18 cellular contexts compared by ENCODE assay signal in genomic region chr11:62013266-62014157, GRCh38. TPM values are rescaled to one million over a fixed set of nuclear protein-coding genes. Genes with fewer than 3 reads are reported as not detected.
DNase-seq lines count a peak whose midpoint lies in the region; ATAC-seq, FAIRE-seq and TF ChIP-seq lines count a peak whose summit lies in the region.
"Had no signal": no experiment of that assay in that cellular context is flagged by ENCODE, and none has a peak within 500 bp of the region (broad histone marks: within the 10 kb centered on the region; RNA-seq: fewer than 3 reads in every experiment).

No MANE protein-coding gene starts in this region.

- intact Hi-C loops in ovary (cut with DNase I), result no loop called here

- TF ChIP-seq CTCF in H1 (IDR thresholded peaks at IDR 0.05; ENCODE audit: control extremely low read depth in 1 of 3, insufficient read depth in 1 of 3, low read depth in 1 of 3, low read length in 3 of 3) (no peak), osteoblast (IDR thresholded peaks at IDR 0.05; ENCODE audit: extremely low read depth, low read depth, low read length) (no peak), ovary (IDR thresholded peaks at IDR 0.05) (no peak)

- H3K4me3 ChIP-seq in MG63, result no peak overlapping the region
- H3K4me3 ChIP-seq in H1 (ENCODE audit: extremely low read depth in 1 of 4, insufficient read depth in 2 of 4, low read depth in 3 of 4, low read length in 4 of 4), result no peak overlapping the region; a peak in 1 of 8 replicates
- H3K4me3 ChIP-seq in osteoblast (ENCODE audit: insufficient read depth, low read length), result no peak overlapping the region
- no peak overlapping the region for H3K4me3 ChIP-seq in ovary

- no peak overlapping the region for H3K18ac ChIP-seq in H1 (ENCODE audit: extremely low read depth, low read length)

- no peak overlapping the region for H3K27ac ChIP-seq in H1 (ENCODE audit: low read depth, low read length)
- H3K27ac ChIP-seq in osteoblast (ENCODE audit: low read depth, low read length), result peak overlapping the region; percentile 2
- H3K27ac ChIP-seq in ovary, result no peak overlapping the region

- CTCF ChIA-PET in H1 (lab: Charles Lee; ENCODE audit: partially characterized antibody), result interaction anchor here (0.6 to 3.6 kb wide), 6 partner anchors 20 to 115 kb away, joined by 3 to 14 read pairs (median 4); no protein-coding TSS in a partner anchor

- no peak overlapping the region for H3K56ac ChIP-seq in H1 (replicated peaks; ENCODE audit: insufficient read length, low read depth, low read length)

- no peaks in the 10 kb centered on the region for H3K36me3 ChIP-seq in MG63
- H3K36me3 ChIP-seq in H1 (ENCODE audit: control insufficient read depth in 2 of 4, insufficient read depth in 4 of 4, low read length in 3 of 4), result no peaks in the 10 kb centered on the region
- no peaks in the 10 kb centered on the region for H3K36me3 ChIP-seq in osteoblast (ENCODE audit: insufficient read depth, low read length)
- no peaks in the 10 kb centered on the region for H3K36me3 ChIP-seq in ovary

- H4K20me1 ChIP-seq in H1 (replicated peaks in 1 of 2; ENCODE audit: control insufficient read depth in 1 of 2, insufficient read depth in 2 of 2, low read length in 2 of 2) (no peaks in the 10 kb centered on the region), osteoblast (ENCODE audit: insufficient read depth, low read length) (no peaks in the 10 kb centered on the region)

- no peaks in the 10 kb centered on the region for H3K27me3 ChIP-seq in MG63
- no peaks in the 10 kb centered on the region for H3K27me3 ChIP-seq in H1 (replicated peaks in 1 of 4; ENCODE audit: control insufficient read depth in 3 of 4, extremely low read depth in 1 of 4, insufficient read depth in 3 of 4, low read length in 3 of 4)
- H3K27me3 ChIP-seq in osteoblast (ENCODE audit: insufficient read depth, low read length), result no peaks in the 10 kb centered on the region
- H3K27me3 ChIP-seq in ovary, result no peaks in the 10 kb centered on the region

- no peak for ATAC-seq in GM21528 (IDR thresholded peaks at IDR 0.05; ENCODE audit: low FRiP score, unreplicated experiment)
- ATAC-seq: CD8-positive, alpha-beta T cell; stimulated activated naive B cell treated with anti-CD40 and anti-IgM and Interleukin-4, amounts not matched to agents 10 μg/mL and 1 μg/mL and 100 μg/mL, for 72 hours had no signal

- no peak overlapping the region for H3K4ac ChIP-seq in H1 (replicated peaks; ENCODE audit: insufficient read length, low read depth, low read length)

- POLR2A ChIA-PET in H1 (lab: Charles Lee; ENCODE audit: partially characterized antibody), result interaction anchor here (0.9 to 1.6 kb wide), 3 partner anchors 45 to 62 kb away, joined by 3 to 5 read pairs (median 4); no protein-coding TSS in a partner anchor

- H3K79me2 ChIP-seq in H1 (ENCODE audit: control insufficient read depth in 1 of 2, insufficient read depth in 2 of 2, low read length in 2 of 2) (no peaks in the 10 kb centered on the region), osteoblast (ENCODE audit: insufficient read depth, low read length) (no peaks in the 10 kb centered on the region)

- no peak overlapping the region for H3K23ac ChIP-seq in H1 (ENCODE audit: insufficient read length)

- peak overlapping the region; percentile 67 for H2BK120ac ChIP-seq in H1 (replicated peaks; ENCODE audit: low read depth, low read length)

- no peaks in the 10 kb centered on the region for H3K79me1 ChIP-seq in H1 (ENCODE audit: low read depth, low read length)

- H3K14ac ChIP-seq in H1 (ENCODE audit: insufficient read length), result no peak overlapping the region

- no peak overlapping the region for H2BK20ac ChIP-seq in H1 (ENCODE audit: low read length)

- no peaks in the 10 kb centered on the region for H3K23me2 ChIP-seq in H1 (ENCODE audit: low read depth, low read length)

- TF ChIP-seq EP300 in H1 (IDR thresholded peaks at IDR 0.05; ENCODE audit: borderline replicate concordance in 1 of 2, low read depth in 2 of 2, low read length in 2 of 2) (no peak), ovary (IDR thresholded peaks at IDR 0.05) (no peak)

- no peak overlapping the region for H4K8ac ChIP-seq in H1 (ENCODE audit: extremely low read depth, insufficient read depth, low read length)

- DNase-seq in COLO829 (ENCODE audit: low spot score) (peak; percentile 27), MG63 (peak; percentile 95), H1 (ENCODE audit: low read depth in 1 of 2, low spot score in 2 of 2) (no peak), osteoblast (ENCODE audit: insufficient read length, low spot score, missing footprints) (no peak), ovary (no peak), DMS153 treated with DMSO at 0.1 percent for 48 hours (lab: John Stamatoyannopoulos, UW; ENCODE audit: unreplicated experiment) (no peak), DMS114 treated with DMSO at 0.1 percent for 48 hours (lab: John Stamatoyannopoulos, UW; ENCODE audit: unreplicated experiment) (no peak)
- DNase-seq: activated CD4-positive, CD25-positive, alpha-beta regulatory T cell; amygdala; CD8-positive, alpha-beta T cell; effector CD8-positive, alpha-beta T cell; GOT3; hippocampal formation; NCI-H1105 treated with DMSO at 0.1 percent for 48 hours; NCI-H524; stimulated activated CD4-positive, alpha-beta T cell treated with anti-CD3 and anti-CD28 coated beads, Interleukin-2, amount 100 ng/mL, for 24 hours; stimulated activated naive B cell treated with anti-CD40 and anti-IgM and Interleukin-4, amounts not matched to agents 10 μg/mL and 1 μg/mL and 100 μg/mL, for 72 hours had no signal

- H3K9ac ChIP-seq in H1 (replicated peaks in 1 of 4; ENCODE audit: extremely low read depth in 1 of 4, low read depth in 3 of 4, low read length in 3 of 4), result no peak overlapping the region

- peak overlapping the region; percentile 67; the same call in 1 of the 2 replicates for H2BK15ac ChIP-seq in H1 (ENCODE audit: low read length)

- H3K4me2 ChIP-seq in H1 (ENCODE audit: insufficient read depth in 1 of 2, low read depth in 2 of 2, low read length in 2 of 2) (no peak overlapping the region), osteoblast (ENCODE audit: insufficient read depth, low read length) (no peak overlapping the region)

- 87% methylated on average over 13 of the region's 13 CpGs; no CpG with 5 or more reads in 1 of the 2 experiments for WGBS in H1 (ENCODE audit: extremely low coverage in 1 of 2, insufficient coverage in 1 of 2, insufficient read length in 1 of 2, insufficient replicate concordance in 2 of 2, low coverage in 1 of 2, low lambda C conversion rate in 2 of 2, missing lambda C conversion rate in 1 of 2), 2 experiments
- WGBS in ovary, 3 donors, result 70 to 81% (median 73%) methylated on average over 11 to 13 of the region's 13 CpGs

- no peak overlapping the region for H2AFZ ChIP-seq in H1 (ENCODE audit: low read length)
- peak overlapping the region; percentile 20 for H2AFZ ChIP-seq in osteoblast (ENCODE audit: low read length)

- TF ChIP-seq POLR2A in H1 (IDR thresholded peaks at IDR 0.05; ENCODE audit: control extremely low read depth in 1 of 2, low read depth in 2 of 2, low read length in 2 of 2) (no peak), ovary (IDR thresholded peaks at IDR 0.05) (no peak)

- no peak overlapping the region for H2BK5ac ChIP-seq in H1 (ENCODE audit: low read depth, low read length)

- H2AK5ac ChIP-seq in H1 (ENCODE audit: low read depth, low read length), result no peak overlapping the region

- H4K5ac ChIP-seq in H1 (ENCODE audit: insufficient read length, low read depth, low read length), result no peak overlapping the region

- no peak for TF ChIP-seq RAD21 in H1 (IDR thresholded peaks at IDR 0.05 in 1 of 2, conservative IDR thresholded peaks at IDR 0.05 in 1 of 2; ENCODE audit: low read depth in 2 of 2, low read length in 2 of 2)

- no peaks in the 10 kb centered on the region for H3K9me3 ChIP-seq in MG63
- no peaks in the 10 kb centered on the region; a peak in 1 of 4 replicates for H3K9me3 ChIP-seq in H1 (ENCODE audit: insufficient read depth in 2 of 2, low read depth in 1 of 2, low read length in 1 of 2)
- H3K9me3 ChIP-seq in osteoblast (ENCODE audit: low read depth, low read length), result no peaks in the 10 kb centered on the region
- H3K9me3 ChIP-seq in ovary, result no peaks in the 10 kb centered on the region

- H4K91ac ChIP-seq in H1 (replicated peaks; ENCODE audit: insufficient read length, low read length), result peak overlapping the region; percentile 61

- FAIRE-seq in H1 (lab: Jason Lieb, UNC), result no peak

- peak overlapping the region; percentile 41; the same call in 1 of the 2 replicates for H2BK12ac ChIP-seq in H1 (ENCODE audit: low read depth, low read length)

- peaks cover 0 to 3% (median 0%) of the 10 kb centered on the region in 4 experiments; a peak in 1 of 7 replicates for H3K4me1 ChIP-seq in H1 (replicated peaks in 1 of 4; ENCODE audit: control insufficient read depth in 3 of 4, insufficient read depth in 4 of 4, low read length in 3 of 4)
- H3K4me1 ChIP-seq in osteoblast (ENCODE audit: insufficient read depth, low read length), result peaks cover 15% of the 10 kb centered on the region
- H3K4me1 ChIP-seq in ovary (ENCODE audit: insufficient read depth), result no peaks in the 10 kb centered on the region

TF ChIP-seq in H1, 55 proteins besides CTCF, POLR2A, EP300 and RAD21 (continues in another document):
- no peak for TF ChIP-seq SIRT6 (IDR thresholded peaks at IDR 0.05; ENCODE audit: low read length)
- TF ChIP-seq SIX5 (IDR thresholded peaks at IDR 0.05; ENCODE audit: low read depth, low read length), result no peak
- TF ChIP-seq SP2 (IDR thresholded peaks at IDR 0.05; ENCODE audit: low read length), result no peak
- TF ChIP-seq SP4 (IDR thresholded peaks at IDR 0.05; ENCODE audit: low read length), result no peak
- TF ChIP-seq SRF (IDR thresholded peaks at IDR 0.05; ENCODE audit: low read depth, low read length), result no peak
- TF ChIP-seq TCF12 (IDR thresholded peaks at IDR 0.05; ENCODE audit: low read depth, low read length), result no peak
- no peak for TF ChIP-seq POLR2AphosphoS5 (IDR thresholded peaks at IDR 0.05; ENCODE audit: low read depth, low read length)
- no peak for TF ChIP-seq PHF8 (conservative IDR thresholded peaks at IDR 0.05; ENCODE audit: low read depth, low read length)
- no peak for TF ChIP-seq BCL11A (IDR thresholded peaks at IDR 0.05; ENCODE audit: low read depth in 2 of 2, low read length in 2 of 2)
- TF ChIP-seq KDM5A (IDR thresholded peaks at IDR 0.05; ENCODE audit: low read length), result no peak

RNA-seq across cellular contexts. Expression of gene FTH1, which starts 46.1 kb away (rescaled TPM):
- 301 and 415 TPM in 2 replicates for total RNA-seq in MG63 (2014; rRNA removed; shearing (Covaris generic); ENCODE audit: low replicate concordance)
- total RNA-seq in H1 (2021; fragmentation: NEBNext Ultra II Directional; extraction: Animal tissue kit (Norgen Biotek cat#: 25700)), result 1,461 and 1,535 TPM in 2 replicates
- polyA plus RNA-seq in H1 (2011; rRNA removed) (895 and 1,153 TPM in 2 replicates), ovary (1,000 to 10,000 TPM; 2,228 to 5,649 TPM)
- 859 TPM for polyA plus RNA-seq in H1 (2011; cell fraction: cytosol; rRNA removed)
- polyA plus RNA-seq in H1 (2011; cell fraction: nucleus; rRNA removed), result 858 TPM
- 2,371 to 2,868 TPM (median 2,459 TPM) in 4 replicates for polyA plus RNA-seq in H1 (2012, experiment 1 of 2)
- polyA plus RNA-seq in H1 (2012, experiment 2 of 2), result 3,437 TPM
- polyA plus RNA-seq in H1 (2013, experiment 1 of 2), result 1,345 TPM
- 1,427 TPM for polyA plus RNA-seq in H1 (2013, experiment 2 of 2)
- 388 and 391 TPM in 2 replicates for polyA minus RNA-seq in H1 (2011; rRNA and poly(A)+ RNA removed)
- 705 TPM for polyA minus RNA-seq in H1 (2011; cell fraction: cytosol; rRNA and poly(A)+ RNA removed)
- 403 TPM for polyA minus RNA-seq in H1 (2011; cell fraction: nucleus; rRNA and poly(A)+ RNA removed)
- total RNA-seq in osteoblast (1,459 and 1,507 TPM in 2 replicates), ovary (1,000 to 10,000 TPM; 1,118 to 2,442 (median 2,118) TPM)

Comparison
In these comparisons a context has a peak if more than half of its experiments do, and no peak if none do; other contexts are left out.
1. DNase-seq: peak in COLO829 (single experiment) and MG63 (single experiment); none in H1 (0 of 2), osteoblast (single experiment), ovary (0 of 5), DMS153 treated with DMSO at 0.1 percent for 48 hours (single experiment) and DMS114 treated with DMSO at 0.1 percent for 48 hours (single experiment).